ENCODE assay signal across 8 cellular contexts in the genomic region with DNA sequence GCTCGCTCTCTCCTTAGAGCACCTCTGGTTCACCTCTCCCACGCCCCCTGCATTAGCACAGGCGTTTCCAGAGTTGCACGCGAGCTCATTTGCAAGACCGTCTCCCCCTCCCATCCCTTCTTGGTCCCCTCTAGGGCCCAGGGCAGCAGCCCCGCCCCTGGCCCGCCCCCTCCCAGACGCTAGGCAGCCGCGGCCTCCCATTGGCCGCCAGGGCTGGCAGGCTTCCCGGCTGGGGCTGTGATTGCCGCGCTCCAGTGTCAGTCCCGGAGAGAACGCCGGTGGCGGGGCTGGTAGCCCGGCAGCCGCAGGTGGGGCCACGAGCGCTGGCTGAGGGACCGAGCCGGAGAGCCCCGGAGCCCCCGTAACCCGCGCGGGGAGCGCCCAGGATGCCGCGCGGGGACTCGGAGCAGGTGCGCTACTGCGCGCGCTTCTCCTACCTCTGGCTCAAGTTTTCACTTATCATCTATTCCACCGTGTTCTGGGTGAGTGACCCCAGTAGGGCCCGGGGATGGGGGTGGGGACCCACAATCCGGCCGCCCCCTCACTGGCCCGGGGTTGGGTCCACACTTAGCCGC. TPM values are rescaled to one million over a fixed set of nuclear protein-coding genes. Genes with fewer than 3 reads are reported as not detected.
A peak's percentile ranks its signal among the peaks of the same experiment; 100 is the strongest.
DNase-seq lines count a peak whose midpoint lies in the region; ATAC-seq and TF ChIP-seq lines count a peak whose summit lies in the region.

A gene (plus strand): TSS at position 257 of the 575 bp plus-strand sequence. CDS start 130 bp downstream, at position 387.

- H3K36me3 Mint-ChIP-seq in activated CD4-positive, alpha-beta T cell treated with anti-CD3 and anti-CD28 coated beads, Interleukin-2, amount 10 ng/mL, durations not matched to agents 7 days and 5 days (ENCODE audit: low read depth) = no peaks in the 10 kb centered on the region

- H3K36me3 ChIP-seq in colonic mucosa = no peaks in the 10 kb centered on the region

- H3K9me3 ChIP-seq in colonic mucosa = no peaks in the 10 kb centered on the region

- POLR2A ChIA-PET in activated CD4-positive, alpha-beta T cell treated with anti-CD3 and anti-CD28 coated beads, Interleukin-2, amount 10 ng/mL, durations not matched to agents 7 days and 5 days (lab: Charles Lee) = no interaction called here

- ATAC-seq in GM18511 (IDR thresholded peaks at IDR 0.05; ENCODE audit: unreplicated experiment) (peak; percentile 86), HG03095 (IDR thresholded peaks at IDR 0.05; ENCODE audit: unreplicated experiment) (peak; percentile 91)

- peak within 1 kb of the TSS; percentile 83 for H3K4me3 Mint-ChIP-seq in activated CD4-positive, alpha-beta T cell treated with anti-CD3 and anti-CD28 coated beads, Interleukin-2, amount 10 ng/mL, durations not matched to agents 7 days and 5 days

- H3K27ac Mint-ChIP-seq in activated CD4-positive, alpha-beta T cell treated with anti-CD3 and anti-CD28 coated beads, Interleukin-2, amount 10 ng/mL, durations not matched to agents 7 days and 5 days = no peak within 1 kb of the TSS

- no peaks in the 10 kb centered on the region for H3K9me3 Mint-ChIP-seq in activated CD4-positive, alpha-beta T cell treated with anti-CD3 and anti-CD28 coated beads, Interleukin-2, amount 10 ng/mL, durations not matched to agents 7 days and 5 days

- H3K27me3 ChIP-seq in colonic mucosa = no peaks in the 10 kb centered on the region

- peak; percentile 76 for DNase-seq in NCI-H345 treated with DMSO at 0.1 percent for 48 hours (lab: John Stamatoyannopoulos, UW; ENCODE audit: unreplicated experiment)
- DNase-seq in activated CD4-positive, alpha-beta T cell treated with anti-CD3 and anti-CD28 coated beads, Interleukin-2, amount 10 ng/mL, durations not matched to agents 7 days and 5 days = peak; percentile 81
- peak; percentile 95 for DNase-seq in colonic mucosa
- peak; percentile 96 for DNase-seq in left kidney (ENCODE audit: low read depth, low spot score)
- peak; percentile 32 to 78 (median 62) for DNase-seq in stimulated activated CD4-positive, alpha-beta T cell treated with anti-CD3 and anti-CD28 coated beads, Interleukin-1b, Interleukin-23, amount 100 ng/mL, for 24 hours (ENCODE audit: low read depth in 4 of 4, low spot score in 1 of 4)
- DNase-seq in GF-D8 (lab: John Stamatoyannopoulos, UW) = no peak

- peaks cover 20% of the 10 kb centered on the region for H3K4me1 Mint-ChIP-seq in activated CD4-positive, alpha-beta T cell treated with anti-CD3 and anti-CD28 coated beads, Interleukin-2, amount 10 ng/mL, durations not matched to agents 7 days and 5 days

- H3K27ac ChIP-seq in colonic mucosa = peak within 1 kb of the TSS; percentile 90

- peaks cover 14% of the 10 kb centered on the region for H3K4me1 ChIP-seq in colonic mucosa

- peak within 1 kb of the TSS; percentile 85 to 94 for H3K9ac ChIP-seq in colonic mucosa (ENCODE audit: low read depth in 2 of 2, low read length in 2 of 2)

- peak within 1 kb of the TSS; percentile 74 for H3K4me3 ChIP-seq in colonic mucosa

- no peak for TF ChIP-seq CTCF in colonic mucosa (IDR thresholded peaks at IDR 0.05)

- peaks cover 14% of the 10 kb centered on the region for H3K27me3 Mint-ChIP-seq in activated CD4-positive, alpha-beta T cell treated with anti-CD3 and anti-CD28 coated beads, Interleukin-2, amount 10 ng/mL, durations not matched to agents 7 days and 5 days

- intact Hi-C loops in colonic mucosa (cut with DNase I) = no loop called here

- CTCF ChIA-PET in activated CD4-positive, alpha-beta T cell treated with anti-CD3 and anti-CD28 coated beads, Interleukin-2, amount 10 ng/mL, durations not matched to agents 7 days and 5 days (lab: Charles Lee) = interaction anchor here (1.0 to 1.9 kb wide), 5 partner anchors 9 to 34 kb away, joined by 3 to 6 read pairs (median 3); a partner anchor contains a TSS

RNA-seq across cellular contexts. Expression of the gene that starts here (rescaled TPM):
- total RNA-seq in activated CD4-positive, alpha-beta T cell treated with anti-CD3 and anti-CD28 coated beads, Interleukin-2, amount 10 ng/mL, durations not matched to agents 7 days and 5 days = 1 to 10 TPM; 3.6 to 4.2 TPM
- total RNA-seq in colonic mucosa = 100 to 1,000 TPM; 129 TPM

Comparison
In these comparisons a context has a peak if more than half of its experiments do, and no peak if none do; other contexts are left out.
1. RNA of the gene that starts here (total RNA-seq): 129 TPM in colonic mucosa; 3.6 to 4.2 TPM in activated CD4-positive, alpha-beta T cell treated with anti-CD3 and anti-CD28 coated beads, Interleukin-2, amount 10 ng/mL, durations not matched to agents 7 days and 5 days; every median in the first group is over 10 times any median in the second.